ENCODE assay signal across 1 cellular context in the genomic region with DNA sequence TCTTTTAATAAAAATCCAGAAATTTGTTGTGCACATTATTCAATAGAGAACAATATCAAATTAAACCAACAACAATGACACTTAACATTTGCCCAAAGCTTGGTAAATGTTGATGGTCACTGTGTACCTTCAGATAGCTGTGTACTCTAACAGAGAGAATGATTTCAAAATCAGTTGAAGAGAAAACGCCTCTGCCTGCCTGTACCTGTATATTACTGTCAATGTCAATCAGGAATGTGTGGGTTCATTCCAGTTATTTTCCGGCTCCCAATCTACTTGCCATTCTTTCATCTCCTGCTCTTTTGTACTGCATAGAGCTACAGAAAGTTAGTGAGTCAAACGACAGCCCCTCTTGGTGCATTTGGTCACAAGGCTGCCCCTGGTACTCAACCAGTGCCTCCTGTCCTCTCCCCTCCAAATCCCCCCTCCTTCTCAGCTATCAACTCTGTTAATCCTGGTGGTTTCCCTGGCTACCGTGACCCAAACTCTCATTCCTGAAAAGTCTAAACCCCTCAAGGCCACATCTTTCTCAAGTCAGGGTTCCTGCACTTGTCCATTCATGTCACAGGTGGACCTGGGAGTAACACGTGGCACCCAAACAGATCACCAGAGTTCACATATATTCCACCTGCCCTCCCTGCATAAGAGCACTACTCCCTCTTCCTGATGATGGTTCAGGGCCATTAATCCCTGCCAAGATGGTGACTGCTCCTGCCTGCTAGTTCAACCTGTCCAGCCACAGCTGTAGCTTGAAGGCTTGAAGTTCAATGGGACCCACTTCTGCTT.
A peak's percentile ranks its signal among the peaks of the same experiment; 100 is the strongest.
TF ChIP-seq lines count a peak whose summit lies in the region.

No MANE protein-coding gene starts in this region.

TF ChIP-seq in HepG2, 621 proteins besides CTCF, POLR2A, EP300 and RAD21 (continued from another document and continues in another):
- TF ChIP-seq, protein P1, sequence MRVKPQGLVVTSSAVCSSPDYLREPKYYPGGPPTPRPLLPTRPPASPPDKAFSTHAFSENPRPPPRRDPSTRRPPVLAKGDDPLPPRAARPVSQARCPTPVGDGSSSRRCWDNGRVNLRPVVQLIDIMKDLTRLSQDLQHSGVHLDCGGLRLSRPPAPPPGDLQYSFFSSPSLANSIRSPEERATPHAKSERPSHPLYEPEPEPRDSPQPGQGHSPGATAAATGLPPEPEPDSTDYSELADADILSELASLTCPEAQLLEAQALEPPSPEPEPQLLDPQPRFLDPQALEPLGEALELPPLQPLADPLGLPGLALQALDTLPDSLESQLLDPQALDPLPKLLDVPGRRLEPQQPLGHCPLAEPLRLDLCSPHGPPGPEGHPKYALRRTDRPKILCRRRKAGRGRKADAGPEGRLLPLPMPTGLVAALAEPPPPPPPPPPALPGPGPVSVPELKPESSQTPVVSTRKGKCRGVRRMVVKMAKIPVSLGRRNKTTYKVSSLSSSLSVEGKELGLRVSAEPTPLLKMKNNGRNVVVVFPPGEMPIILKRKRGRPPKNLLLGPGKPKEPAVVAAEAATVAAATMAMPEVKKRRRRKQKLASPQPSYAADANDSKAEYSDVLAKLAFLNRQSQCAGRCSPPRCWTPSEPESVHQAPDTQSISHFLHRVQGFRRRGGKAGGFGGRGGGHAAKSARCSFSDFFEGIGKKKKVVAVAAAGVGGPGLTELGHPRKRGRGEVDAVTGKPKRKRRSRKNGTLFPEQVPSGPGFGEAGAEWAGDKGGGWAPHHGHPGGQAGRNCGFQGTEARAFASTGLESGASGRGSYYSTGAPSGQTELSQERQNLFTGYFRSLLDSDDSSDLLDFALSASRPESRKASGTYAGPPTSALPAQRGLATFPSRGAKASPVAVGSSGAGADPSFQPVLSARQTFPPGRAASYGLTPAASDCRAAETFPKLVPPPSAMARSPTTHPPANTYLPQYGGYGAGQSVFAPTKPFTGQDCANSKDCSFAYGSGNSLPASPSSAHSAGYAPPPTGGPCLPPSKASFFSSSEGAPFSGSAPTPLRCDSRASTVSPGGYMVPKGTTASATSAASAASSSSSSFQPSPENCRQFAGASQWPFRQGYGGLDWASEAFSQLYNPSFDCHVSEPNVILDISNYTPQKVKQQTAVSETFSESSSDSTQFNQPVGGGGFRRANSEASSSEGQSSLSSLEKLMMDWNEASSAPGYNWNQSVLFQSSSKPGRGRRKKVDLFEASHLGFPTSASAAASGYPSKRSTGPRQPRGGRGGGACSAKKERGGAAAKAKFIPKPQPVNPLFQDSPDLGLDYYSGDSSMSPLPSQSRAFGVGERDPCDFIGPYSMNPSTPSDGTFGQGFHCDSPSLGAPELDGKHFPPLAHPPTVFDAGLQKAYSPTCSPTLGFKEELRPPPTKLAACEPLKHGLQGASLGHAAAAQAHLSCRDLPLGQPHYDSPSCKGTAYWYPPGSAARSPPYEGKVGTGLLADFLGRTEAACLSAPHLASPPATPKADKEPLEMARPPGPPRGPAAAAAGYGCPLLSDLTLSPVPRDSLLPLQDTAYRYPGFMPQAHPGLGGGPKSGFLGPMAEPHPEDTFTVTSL (CRISPR knock-in tag; IDR thresholded peaks at IDR 0.05; ENCODE audit: borderline replicate concordance), result no peak
- TF ChIP-seq, protein P2, sequence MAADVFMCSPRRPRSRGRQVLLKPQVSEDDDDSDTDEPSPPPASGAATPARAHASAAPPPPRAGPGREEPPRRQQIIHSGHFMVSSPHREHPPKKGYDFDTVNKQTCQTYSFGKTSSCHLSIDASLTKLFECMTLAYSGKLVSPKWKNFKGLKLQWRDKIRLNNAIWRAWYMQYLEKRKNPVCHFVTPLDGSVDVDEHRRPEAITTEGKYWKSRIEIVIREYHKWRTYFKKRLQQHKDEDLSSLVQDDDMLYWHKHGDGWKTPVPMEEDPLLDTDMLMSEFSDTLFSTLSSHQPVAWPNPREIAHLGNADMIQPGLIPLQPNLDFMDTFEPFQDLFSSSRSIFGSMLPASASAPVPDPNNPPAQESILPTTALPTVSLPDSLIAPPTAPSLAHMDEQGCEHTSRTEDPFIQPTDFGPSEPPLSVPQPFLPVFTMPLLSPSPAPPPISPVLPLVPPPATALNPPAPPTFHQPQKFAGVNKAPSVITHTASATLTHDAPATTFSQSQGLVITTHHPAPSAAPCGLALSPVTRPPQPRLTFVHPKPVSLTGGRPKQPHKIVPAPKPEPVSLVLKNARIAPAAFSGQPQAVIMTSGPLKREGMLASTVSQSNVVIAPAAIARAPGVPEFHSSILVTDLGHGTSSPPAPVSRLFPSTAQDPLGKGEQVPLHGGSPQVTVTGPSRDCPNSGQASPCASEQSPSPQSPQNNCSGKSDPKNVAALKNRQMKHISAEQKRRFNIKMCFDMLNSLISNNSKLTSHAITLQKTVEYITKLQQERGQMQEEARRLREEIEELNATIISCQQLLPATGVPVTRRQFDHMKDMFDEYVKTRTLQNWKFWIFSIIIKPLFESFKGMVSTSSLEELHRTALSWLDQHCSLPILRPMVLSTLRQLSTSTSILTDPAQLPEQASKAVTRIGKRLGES (CRISPR knock-in tag; IDR thresholded peaks at IDR 0.05; ENCODE audit: borderline replicate concordance), result no peak
- TF ChIP-seq, protein P3, sequence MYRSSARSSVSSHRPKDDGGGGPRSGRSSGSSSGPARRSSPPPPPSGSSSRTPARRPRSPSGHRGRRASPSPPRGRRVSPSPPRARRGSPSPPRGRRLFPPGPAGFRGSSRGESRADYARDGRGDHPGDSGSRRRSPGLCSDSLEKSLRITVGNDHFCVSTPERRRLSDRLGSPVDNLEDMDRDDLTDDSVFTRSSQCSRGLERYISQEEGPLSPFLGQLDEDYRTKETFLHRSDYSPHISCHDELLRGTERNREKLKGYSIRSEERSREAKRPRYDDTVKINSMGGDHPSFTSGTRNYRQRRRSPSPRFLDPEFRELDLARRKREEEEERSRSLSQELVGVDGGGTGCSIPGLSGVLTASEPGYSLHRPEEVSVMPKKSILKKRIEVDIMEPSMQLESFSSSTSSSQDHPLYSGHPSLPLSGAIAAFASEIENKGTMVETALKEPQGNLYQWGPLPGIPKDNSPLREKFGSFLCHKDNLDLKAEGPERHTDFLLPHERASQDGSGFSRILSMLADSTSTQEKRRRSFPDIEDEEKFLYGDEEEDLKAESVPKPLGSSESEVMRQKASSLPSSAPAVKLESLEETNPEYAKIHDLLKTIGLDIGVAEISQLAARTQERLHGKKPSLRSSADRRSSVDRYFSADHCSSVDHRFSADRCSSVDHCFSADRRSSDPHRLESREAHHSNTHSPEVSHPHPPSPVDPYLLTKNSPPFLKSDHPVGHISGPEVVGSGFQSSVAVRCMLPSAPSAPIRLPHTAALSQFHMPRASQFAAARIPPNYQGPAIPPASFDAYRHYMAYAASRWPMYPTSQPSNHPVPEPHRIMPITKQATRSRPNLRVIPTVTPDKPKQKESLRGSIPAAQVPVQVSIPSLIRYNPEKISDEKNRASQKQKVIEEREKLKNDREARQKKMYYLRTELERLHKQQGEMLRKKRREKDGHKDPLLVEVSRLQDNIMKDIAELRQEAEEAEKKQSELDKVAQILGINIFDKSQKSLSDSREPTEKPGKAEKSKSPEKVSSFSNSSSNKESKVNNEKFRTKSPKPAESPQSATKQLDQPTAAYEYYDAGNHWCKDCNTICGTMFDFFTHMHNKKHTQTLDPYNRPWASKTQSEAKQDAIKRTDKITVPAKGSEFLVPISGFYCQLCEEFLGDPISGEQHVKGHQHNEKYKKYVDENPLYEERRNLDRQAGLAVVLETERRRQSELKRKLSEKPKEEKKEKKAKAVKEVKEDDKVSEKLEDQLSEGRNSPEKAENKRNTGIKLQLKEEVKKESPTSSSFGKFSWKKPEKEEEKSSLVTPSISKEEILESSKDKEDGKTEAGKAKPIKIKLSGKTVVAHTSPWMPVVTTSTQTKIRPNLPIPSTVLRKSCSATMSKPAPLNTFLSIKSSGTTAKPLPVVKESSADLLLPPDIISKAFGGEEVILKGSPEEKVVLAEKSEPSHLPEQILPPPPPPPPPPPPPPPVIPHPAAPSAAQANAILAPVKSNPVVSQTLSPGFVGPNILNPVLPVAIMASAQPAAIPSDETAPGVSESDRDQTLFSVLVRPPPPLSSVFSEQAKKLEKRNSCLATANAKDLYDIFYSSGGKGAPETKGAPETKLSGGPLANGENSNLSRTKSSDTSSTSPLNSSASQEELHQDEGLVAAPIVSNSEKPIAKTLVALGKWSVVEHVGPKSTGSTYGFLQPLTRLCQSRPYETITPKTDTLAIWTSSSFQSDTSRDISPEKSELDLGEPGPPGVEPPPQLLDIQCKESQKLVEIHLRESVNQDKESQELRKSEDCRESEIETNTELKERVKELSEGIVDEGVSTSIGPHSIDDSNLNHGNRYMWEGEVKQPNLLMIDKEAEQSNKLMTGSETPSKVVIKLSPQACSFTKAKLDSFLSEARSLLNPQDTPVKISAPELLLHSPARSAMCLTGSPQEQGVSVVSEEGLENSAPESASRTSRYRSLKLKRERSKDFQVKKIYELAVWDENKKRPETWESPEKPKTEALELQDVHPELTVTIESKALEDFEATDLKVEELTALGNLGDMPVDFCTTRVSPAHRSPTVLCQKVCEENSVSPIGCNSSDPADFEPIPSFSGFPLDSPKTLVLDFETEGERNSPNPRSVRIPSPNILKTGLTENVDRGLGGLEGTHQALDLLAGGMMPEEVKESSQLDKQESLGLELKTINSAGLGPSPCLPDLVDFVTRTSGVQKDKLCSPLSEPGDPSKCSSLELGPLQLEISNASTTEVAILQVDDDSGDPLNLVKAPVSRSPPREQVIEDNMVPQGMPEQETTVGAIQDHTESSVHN (CRISPR knock-in tag; IDR thresholded peaks at IDR 0.05), result no peak
- TF ChIP-seq, protein P4, sequence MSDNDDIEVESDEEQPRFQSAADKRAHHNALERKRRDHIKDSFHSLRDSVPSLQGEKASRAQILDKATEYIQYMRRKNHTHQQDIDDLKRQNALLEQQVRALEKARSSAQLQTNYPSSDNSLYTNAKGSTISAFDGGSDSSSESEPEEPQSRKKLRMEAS (IDR thresholded peaks at IDR 0.05), result peak; percentile 84
- no peak for TF ChIP-seq EZH2 (conservative IDR thresholded peaks at IDR 0.05; ENCODE audit: low read depth, low read length)
- TF ChIP-seq, protein P5, sequence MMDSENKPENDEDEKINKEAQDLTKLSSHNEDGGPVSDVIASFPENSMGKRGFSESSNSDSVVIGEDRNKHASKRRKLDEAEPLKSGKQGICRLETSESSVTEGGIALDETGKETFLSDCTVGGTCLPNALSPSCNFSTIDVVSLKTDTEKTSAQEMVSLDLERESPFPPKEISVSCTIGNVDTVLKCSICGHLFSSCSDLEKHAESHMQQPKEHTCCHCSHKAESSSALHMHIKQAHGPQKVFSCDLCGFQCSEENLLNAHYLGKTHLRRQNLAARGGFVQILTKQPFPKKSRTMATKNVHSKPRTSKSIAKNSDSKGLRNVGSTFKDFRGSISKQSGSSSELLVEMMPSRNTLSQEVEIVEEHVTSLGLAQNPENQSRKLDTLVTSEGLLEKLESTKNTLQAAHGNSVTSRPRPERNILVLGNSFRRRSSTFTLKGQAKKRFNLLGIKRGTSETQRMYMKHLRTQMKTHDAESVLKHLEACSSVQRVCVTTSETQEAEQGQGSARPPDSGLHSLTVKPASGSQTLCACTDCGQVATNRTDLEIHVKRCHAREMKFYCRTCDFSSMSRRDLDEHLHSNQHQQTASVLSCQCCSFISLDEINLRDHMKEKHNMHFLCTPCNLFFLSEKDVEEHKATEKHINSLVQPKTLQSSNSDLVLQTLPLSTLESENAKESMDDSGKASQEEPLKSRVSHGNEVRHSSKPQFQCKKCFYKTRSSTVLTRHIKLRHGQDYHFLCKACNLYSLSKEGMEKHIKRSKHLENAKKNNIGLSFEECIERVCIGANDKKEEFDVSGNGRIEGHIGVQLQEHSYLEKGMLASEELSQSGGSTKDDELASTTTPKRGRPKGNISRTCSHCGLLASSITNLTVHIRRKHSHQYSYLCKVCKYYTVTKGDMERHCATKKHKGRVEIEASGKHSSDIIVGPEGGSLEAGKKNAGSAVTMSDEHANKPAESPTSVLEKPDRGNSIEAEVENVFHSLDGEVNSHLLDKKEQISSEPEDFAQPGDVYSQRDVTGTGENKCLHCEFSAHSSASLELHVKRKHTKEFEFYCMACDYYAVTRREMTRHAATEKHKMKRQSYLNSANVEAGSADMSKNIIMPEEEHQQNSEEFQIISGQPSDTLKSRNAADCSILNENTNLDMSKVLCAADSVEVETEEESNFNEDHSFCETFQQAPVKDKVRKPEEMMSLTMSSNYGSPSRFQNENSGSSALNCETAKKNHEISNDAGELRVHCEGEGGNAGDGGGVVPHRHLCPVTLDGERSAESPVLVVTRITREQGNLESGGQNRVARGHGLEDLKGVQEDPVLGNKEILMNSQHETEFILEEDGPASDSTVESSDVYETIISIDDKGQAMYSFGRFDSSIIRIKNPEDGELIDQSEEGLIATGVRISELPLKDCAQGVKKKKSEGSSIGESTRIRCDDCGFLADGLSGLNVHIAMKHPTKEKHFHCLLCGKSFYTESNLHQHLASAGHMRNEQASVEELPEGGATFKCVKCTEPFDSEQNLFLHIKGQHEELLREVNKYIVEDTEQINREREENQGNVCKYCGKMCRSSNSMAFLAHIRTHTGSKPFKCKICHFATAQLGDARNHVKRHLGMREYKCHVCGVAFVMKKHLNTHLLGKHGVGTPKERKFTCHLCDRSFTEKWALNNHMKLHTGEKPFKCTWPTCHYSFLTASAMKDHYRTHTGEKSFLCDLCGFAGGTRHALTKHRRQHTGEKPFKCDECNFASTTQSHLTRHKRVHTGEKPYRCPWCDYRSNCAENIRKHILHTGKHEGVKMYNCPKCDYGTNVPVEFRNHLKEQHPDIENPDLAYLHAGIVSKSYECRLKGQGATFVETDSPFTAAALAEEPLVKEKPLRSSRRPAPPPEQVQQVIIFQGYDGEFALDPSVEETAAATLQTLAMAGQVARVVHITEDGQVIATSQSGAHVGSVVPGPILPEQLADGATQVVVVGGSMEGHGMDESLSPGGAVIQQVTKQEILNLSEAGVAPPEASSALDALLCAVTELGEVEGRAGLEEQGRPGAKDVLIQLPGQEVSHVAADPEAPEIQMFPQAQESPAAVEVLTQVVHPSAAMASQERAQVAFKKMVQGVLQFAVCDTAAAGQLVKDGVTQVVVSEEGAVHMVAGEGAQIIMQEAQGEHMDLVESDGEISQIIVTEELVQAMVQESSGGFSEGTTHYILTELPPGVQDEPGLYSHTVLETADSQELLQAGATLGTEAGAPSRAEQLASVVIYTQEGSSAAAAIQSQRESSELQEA (CRISPR knock-in tag; IDR thresholded peaks at IDR 0.05; ENCODE audit: not compliant biosample characterization), result no peak
- TF ChIP-seq KAT2B (IDR thresholded peaks at IDR 0.05; ENCODE audit: borderline replicate concordance, low read depth, low read length), result no peak
- TF ChIP-seq, protein P6, sequence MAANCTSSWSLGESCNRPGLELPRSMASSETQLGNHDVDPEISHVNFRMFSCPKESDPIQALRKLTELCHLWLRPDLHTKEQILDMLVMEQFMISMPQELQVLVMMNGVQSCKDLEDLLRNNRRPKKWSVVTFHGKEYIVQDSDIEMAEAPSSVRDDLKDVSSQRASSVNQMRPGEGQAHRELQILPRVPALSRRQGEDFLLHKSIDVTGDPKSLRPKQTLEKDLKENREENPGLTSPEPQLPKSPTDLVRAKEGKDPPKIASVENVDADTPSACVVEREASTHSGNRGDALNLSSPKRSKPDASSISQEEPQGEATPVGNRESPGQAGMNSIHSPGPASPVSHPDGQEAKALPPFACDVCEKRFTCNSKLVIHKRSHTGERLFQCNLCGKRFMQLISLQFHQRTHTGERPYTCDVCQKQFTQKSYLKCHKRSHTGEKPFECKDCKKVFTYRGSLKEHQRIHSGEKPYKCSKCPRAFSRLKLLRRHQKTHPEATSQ (CRISPR knock-in tag; IDR thresholded peaks at IDR 0.05; ENCODE audit: borderline replicate concordance), result no peak
- no peak for TF ChIP-seq TCF7L2 (IDR thresholded peaks at IDR 0.05; ENCODE audit: low read depth, low read length)
- TF ChIP-seq ZSCAN25 (CRISPR knock-in tag; IDR thresholded peaks at IDR 0.05), result peak; percentile 53; the same call in 1 of the 2 replicates
- TF ChIP-seq ARID2 (CRISPR knock-in tag; IDR thresholded peaks at IDR 0.05; ENCODE audit: borderline replicate concordance), result no peak
- TF ChIP-seq NCOA1 (CRISPR knock-in tag; IDR thresholded peaks at IDR 0.05), result 0 out of 2 replicates have a peak, but pooled peaks have one; percentile 22
- 0 out of 2 replicates have a peak, but pooled peaks have one; percentile 7 for TF ChIP-seq ZNF160 (CRISPR knock-in tag; IDR thresholded peaks at IDR 0.05)
- 0 out of 2 replicates have a peak, but pooled peaks have one; percentile 12 for TF ChIP-seq SAP130 (CRISPR knock-in tag; IDR thresholded peaks at IDR 0.05; ENCODE audit: low read depth)
